21 cellular contexts compared by ENCODE assay signal in the genomic region with DNA sequence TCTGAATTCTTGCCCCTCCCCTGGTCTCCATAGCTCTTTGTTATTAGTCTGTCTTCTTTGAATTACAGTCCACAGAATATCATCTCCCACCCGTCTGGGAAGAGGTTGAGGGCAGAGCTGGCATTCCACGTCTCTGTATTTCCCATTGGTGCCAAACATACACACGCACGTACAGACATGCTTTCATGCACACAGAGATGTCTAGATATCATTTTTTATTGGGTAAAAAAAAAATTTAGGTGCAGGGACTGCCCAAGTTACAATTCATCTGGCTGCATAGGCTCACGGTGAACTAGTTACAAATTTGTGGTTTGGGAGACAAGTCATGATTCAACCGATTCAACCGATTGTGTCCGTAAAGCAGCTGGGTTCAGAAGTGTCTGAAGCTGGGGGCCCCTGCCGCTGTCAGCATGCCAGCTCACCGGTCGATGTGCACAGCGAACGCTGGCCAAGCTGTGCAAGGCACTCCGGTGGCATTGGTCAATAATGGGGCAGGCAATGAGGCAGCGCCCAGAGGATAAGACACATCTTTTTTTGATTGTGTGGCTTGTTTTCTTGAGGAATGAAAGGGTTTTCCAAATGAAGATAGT.
DNase-seq lines count a peak whose midpoint lies in the region; ATAC-seq, FAIRE-seq and TF ChIP-seq lines count a peak whose summit lies in the region.
"Had no signal": no experiment of that assay in that cellular context is flagged by ENCODE, and none has a peak within 500 bp of the region (broad histone marks: within the 10 kb centered on the region; RNA-seq: fewer than 3 reads in every experiment).

No MANE protein-coding gene starts in this region.

- DNase-seq in Right ventricle myocardium superior (peak; percentile 3), Right ventricle myocardium inferior (ENCODE audit: missing footprints) (no peak), astrocyte of the hippocampus (ENCODE audit: low read depth, low spot score) (peak; percentile 33), kidney (peak; percentile 56), SJCRH30 (no peak)
- DNase-seq in activated CD4-positive, alpha-beta T cell treated with anti-CD3 and anti-CD28 coated beads, Interleukin-2, amount 50 U/mL, for 1 hour, result no peak
- no peak for DNase-seq in activated T-cell treated with anti-CD3 and anti-CD28 coated beads, Interleukin-2, amount 50 U/mL, for 24 hours
- DNase-seq: Calu3; DMS79 treated with DMSO at 0.1 percent for 48 hours; GM23248; H7; NCI-H2029; NCI-H446 treated with DMSO at 0.1 percent for 48 hours; NCI-H526; NCI-H82; NK-92 treated with Interleukin-12 subunit alpha and Interleukin-12 subunit beta, amount 100 ng/mL, for 24 hours; PC-3; RPMI8226; SIG-M5; SK-N-SH had no signal

- H3K4me1 ChIP-seq in kidney (ENCODE audit: control insufficient read depth in 1 of 2, insufficient read depth in 1 of 2, low read depth in 1 of 2, low read length in 2 of 2) (no peaks in the 10 kb centered on the region), SJCRH30 (peaks cover 17% of the 10 kb centered on the region)

- H3K9me3 ChIP-seq in kidney (ENCODE audit: control insufficient read depth in 1 of 2, low read length in 2 of 2) (no peaks in the 10 kb centered on the region), SJCRH30 (replicated peaks) (no peaks in the 10 kb centered on the region)
- H3K9me3 ChIP-seq: SK-N-SH had no signal

- H3K9me3 Mint-ChIP-seq in activated T-cell treated with anti-CD3 and anti-CD28 coated beads, Interleukin-2, amount 50 U/mL, for 24 hours, result no peaks in the 10 kb centered on the region

- no peaks in the 10 kb centered on the region for H3K27me3 Mint-ChIP-seq in activated T-cell treated with anti-CD3 and anti-CD28 coated beads, Interleukin-2, amount 50 U/mL, for 24 hours

- no peaks in the 10 kb centered on the region for H3K36me3 Mint-ChIP-seq in activated T-cell treated with anti-CD3 and anti-CD28 coated beads, Interleukin-2, amount 50 U/mL, for 24 hours (ENCODE audit: low read depth)

- intact Hi-C loops in Right ventricle myocardium superior (cut with DNase I), result no loop called here
- intact Hi-C loops in Right ventricle myocardium inferior (cut with DNase I), result no loop called here
- intact Hi-C loops in kidney (cut with DNase I), result no loop called here

- no peak for FAIRE-seq in kidney (lab: Jason Lieb, UNC)
- FAIRE-seq: GM12892 had no signal

- H3K4me3 Mint-ChIP-seq in activated T-cell treated with anti-CD3 and anti-CD28 coated beads, Interleukin-2, amount 50 U/mL, for 24 hours, result no peak overlapping the region

- H3K27me3 ChIP-seq in SJCRH30, result no peaks in the 10 kb centered on the region

- H3K36me3 ChIP-seq in kidney (ENCODE audit: control insufficient read depth in 1 of 2, insufficient read depth in 2 of 2, low read length in 2 of 2) (no peaks in the 10 kb centered on the region), SJCRH30 (peaks cover 23% of the 10 kb centered on the region)

- no peak for TF ChIP-seq CTCF in kidney (IDR thresholded peaks at IDR 0.05; ENCODE audit: borderline replicate concordance, extremely low read depth, insufficient read depth)

- H3K27ac ChIP-seq in kidney (ENCODE audit: low read depth in 2 of 2, low read length in 2 of 2), result no peak overlapping the region
- no peak overlapping the region for H3K27ac ChIP-seq in SJCRH30
- H3K27ac ChIP-seq: GM23248 had no signal

- no peak overlapping the region for H3K27ac Mint-ChIP-seq in activated T-cell treated with anti-CD3 and anti-CD28 coated beads, Interleukin-2, amount 50 U/mL, for 24 hours

- ATAC-seq in Right ventricle myocardium superior (ENCODE audit: poor library complexity) (no peak), Right ventricle myocardium inferior (no peak)
- ATAC-seq: PC-3 had no signal

- peaks cover 20% of the 10 kb centered on the region for H3K4me1 Mint-ChIP-seq in activated T-cell treated with anti-CD3 and anti-CD28 coated beads, Interleukin-2, amount 50 U/mL, for 24 hours (ENCODE audit: low read depth)

- H3K9ac ChIP-seq in kidney (ENCODE audit: low read length in 2 of 2), result no peak overlapping the region
- H3K9ac ChIP-seq: GM23248, SK-N-SH had no signal

- H3K4me3 ChIP-seq in kidney (ENCODE audit: low read length in 2 of 2), result no peak overlapping the region
- H3K4me3 ChIP-seq in SJCRH30, result no peak overlapping the region
- H3K4me3 ChIP-seq: GM23248 had no signal

Comparison
In these comparisons a context has a peak if more than half of its experiments do, and no peak if none do; other contexts are left out.
1. DNase-seq: peak in Right ventricle myocardium superior (single experiment), astrocyte of the hippocampus (single experiment) and kidney (single experiment); none in Right ventricle myocardium inferior (single experiment), activated CD4-positive, alpha-beta T cell treated with anti-CD3 and anti-CD28 coated beads, Interleukin-2, amount 50 U/mL, for 1 hour (single experiment), SJCRH30 (0 of 2) and activated T-cell treated with anti-CD3 and anti-CD28 coated beads, Interleukin-2, amount 50 U/mL, for 24 hours (single experiment).